ENCODE assay signal across 13 cellular contexts in genomic region chr16:4915226-4915761, GRCh38. TPM values are rescaled to one million over a fixed set of nuclear protein-coding genes. Genes with fewer than 3 reads are reported as not detected.
DNase-seq lines count a peak whose midpoint lies in the region; ATAC-seq, FAIRE-seq and TF ChIP-seq lines count a peak whose summit lies in the region.
"Had no signal": no experiment of that assay in that cellular context is flagged by ENCODE, and none has a peak within 500 bp of the region (broad histone marks: within the 10 kb centered on the region; RNA-seq: fewer than 3 reads in every experiment).

No MANE protein-coding gene starts in this region.

- ATAC-seq in esophagus mucosa (peak; percentile 2), GM21390 (IDR thresholded peaks at IDR 0.05; ENCODE audit: unreplicated experiment) (no peak), aorta (ENCODE audit: low FRiP score) (no peak)
- ATAC-seq: stimulated activated naive CD8-positive, alpha-beta T cell treated with anti-CD3 and anti-CD28 coated beads, Interleukin-15, Interleukin-2, amounts not matched to agents 100 U/mL and 50 U/mL, for 24 hours had no signal

- H3K27me3 ChIP-seq in sigmoid colon (no peaks in the 10 kb centered on the region), aorta (ENCODE audit: control insufficient read depth in 1 of 2, insufficient read depth in 2 of 2, low read length in 1 of 2) (no peaks in the 10 kb centered on the region)

- no peak for FAIRE-seq in RCC 7860 (lab: Jason Lieb, UNC)

- H3K4me1 ChIP-seq in sigmoid colon (no peaks in the 10 kb centered on the region), aorta (ENCODE audit: control insufficient read depth in 1 of 2, insufficient read depth in 2 of 2, low read length in 2 of 2) (no peaks in the 10 kb centered on the region)

- intact Hi-C loops in sigmoid colon (cut with DNase I) (no loop called here), aorta (cut with DNase I) (no loop called here)

- H3K9me3 ChIP-seq in sigmoid colon: no peaks in the 10 kb centered on the region
- no peaks in the 10 kb centered on the region for H3K9me3 ChIP-seq in aorta (ENCODE audit: control insufficient read depth, low read length)

- 80 to 85% methylated on average over 11 of the region's 11 CpGs for WGBS in sigmoid colon, 2 donors
- 83 to 84% methylated on average over 11 of the region's 11 CpGs for WGBS in aorta, 2 donors

- TF ChIP-seq CTCF in sigmoid colon (IDR thresholded peaks at IDR 0.05): no peak

- DNase-seq in ELR (ENCODE audit: low read depth) (peak; percentile 78), RCC 7860 (ENCODE audit: low spot score) (peak; percentile 45), sigmoid colon (peak; percentile 60), aorta (no peak), HUDEP-2 (lab: John Stamatoyannopoulos, UW; ENCODE audit: unreplicated experiment in 76 of 76) (no peak), T-helper 1 cell (no peak)
- DNase-seq: activated CD4-positive, alpha-beta T cell treated with anti-CD3 and anti-CD28 coated beads, Interleukin-2, amount 50 U/mL, for 48 hours; activated naive CD4-positive, alpha-beta T cell treated with anti-CD3 and anti-CD28 coated beads for 36 hours; DMS153; NCI-H510A treated with DMSO at 0.1 percent for 48 hours; stimulated activated naive CD8-positive, alpha-beta T cell treated with anti-CD3 and anti-CD28 coated beads, Interleukin-15, Interleukin-2, amounts not matched to agents 100 U/mL and 50 U/mL, for 24 hours had no signal

- H3K4me3 ChIP-seq in sigmoid colon (no peak overlapping the region), aorta (ENCODE audit: low read length in 2 of 2) (no peak overlapping the region)

- no peak for TF ChIP-seq POLR2A in sigmoid colon (IDR thresholded peaks at IDR 0.05)

- H3K27ac ChIP-seq in sigmoid colon (no peak overlapping the region), aorta (ENCODE audit: low read depth in 1 of 2, low read length in 2 of 2) (no peak overlapping the region)

- H3K36me3 ChIP-seq in sigmoid colon: no peaks in the 10 kb centered on the region
- no peaks in the 10 kb centered on the region for H3K36me3 ChIP-seq in aorta (ENCODE audit: control insufficient read depth in 1 of 2, insufficient read depth in 2 of 2, low read length in 1 of 2)

- TF ChIP-seq EP300 in sigmoid colon (IDR thresholded peaks at IDR 0.05): no peak

RNA-seq across cellular contexts. Expression of gene PPL, which starts 21.7 kb away (rescaled TPM):
- total RNA-seq in esophagus mucosa (705 TPM), sigmoid colon (10 to 100 TPM; 10.3 to 42.9 (median 37.0) TPM), aorta (10 to 100 TPM; 11.9 to 22.9 TPM)
- polyA plus RNA-seq in sigmoid colon (10 to 100 TPM in 1 of 3 donors, 1 to 10 TPM in 2; 4.6 to 27.0 (median 8.3) TPM), aorta (10 to 100 TPM in 1 of 2 donors, 1 to 10 TPM in 1; 5.9 to 23.9 TPM)

RNA-seq across cellular contexts. Expression of gene SEC14L5, which starts 42.8 kb away (rescaled TPM):
- total RNA-seq in esophagus mucosa (1.2 TPM), sigmoid colon (1 to 10 TPM in 1 of 4 donors, under 1 TPM in 3; 0.28 to 2.5 (median 0.65) TPM), aorta (under 1 TPM; 0.29 to 0.90 TPM)
- polyA plus RNA-seq in sigmoid colon (under 1 TPM; under 0.01 to 0.46 (median 0.35) TPM), aorta (under 1 TPM in 1 of 2 donors, not detected in 1; 0.26 TPM)
- total RNA-seq: activated naive CD4-positive, alpha-beta T cell treated with anti-CD3 and anti-CD28 coated beads for 36 hours had no signal

Comparison
In these comparisons a context has a peak if more than half of its experiments do, and no peak if none do; other contexts are left out.
1. DNase-seq: peak in ELR (single experiment), RCC 7860 (single experiment) and sigmoid colon (single experiment); none in aorta (0 of 2), HUDEP-2 (0 of 76) and T-helper 1 cell (0 of 5).
2. RNA of gene PPL, which starts 21.7 kb away (total RNA-seq): 705 TPM in esophagus mucosa (single experiment); 10.3 to 42.9 TPM in sigmoid colon and 11.9 to 22.9 TPM in aorta; every median in the first group is over 10 times any median in the second.